17 cellular contexts compared by ENCODE assay signal in genomic region chr4:74108457-74109115, GRCh38. TPM values are rescaled to one million over a fixed set of nuclear protein-coding genes. Genes with fewer than 3 reads are reported as not detected.
A peak's percentile ranks its signal among the peaks of the same experiment; 100 is the strongest.
DNase-seq lines count a peak whose midpoint lies in the region; ATAC-seq and TF ChIP-seq lines count a peak whose summit lies in the region.
"Had no signal": no experiment of that assay in that cellular context is flagged by ENCODE, and none has a peak within 500 bp of the region (broad histone marks: within the 10 kb centered on the region; RNA-seq: fewer than 3 reads in every experiment).

No MANE protein-coding gene starts in this region.

- ATAC-seq in HCT116 (0 out of 2 replicates have a peak, but pooled peaks have one; percentile 2), HG03457 (IDR thresholded peaks at IDR 0.05; ENCODE audit: unreplicated experiment) (no peak)
- ATAC-seq: activated CD4-positive, alpha-beta T cell treated with anti-CD3 and anti-CD28 coated beads for 36 hours; activated naive CD8-positive, alpha-beta T cell treated with anti-CD3 and anti-CD28 coated beads, Interleukin-2, amount 50 U/mL, for 24 hours; GM12878 had no signal

- no peaks in the 10 kb centered on the region for H3K27me3 ChIP-seq in HCT116 (ENCODE audit: insufficient read depth, low read length)
- no peaks in the 10 kb centered on the region for H3K27me3 ChIP-seq in liver (ENCODE audit: control insufficient read depth in 4 of 4, insufficient read depth in 4 of 4, low read length in 3 of 4)
- H3K27me3 ChIP-seq in skeletal muscle satellite cell (ENCODE audit: control insufficient read depth, insufficient read depth, low read length): no peaks in the 10 kb centered on the region
- H3K27me3 ChIP-seq: BLaER1 treated with 17β-estradiol and CSF1 and Interleukin-3, amounts not matched to agents 10 nM and 100 nM; Peyer's patch had no signal

- intact Hi-C loops in HCT116 (cut with micrococcal nuclease) (loop anchor here (2.0 kb wide), 1 partner anchor 52 kb away; no protein-coding TSS in a partner anchor), MCF 10A (cut with micrococcal nuclease) (loop anchor here (1.0 to 2.0 kb wide), 2 partner anchors 9 to 48 kb away; partner anchors contain the start of gene CXCL2)

- RAD21 ChIA-PET in HCT116 (lab: Charles Lee; ENCODE audit: low non-redundant PET in 1 of 2, low total read pairs in 2 of 2, uncharacterized antibody in 2 of 2, unreplicated experiment in 2 of 2): no interaction called here

- CTCF ChIA-PET in HCT116 (lab: Charles Lee): interaction anchor here (0.8 to 3.2 kb wide), 5 partner anchors 10 to 244 kb away, joined by 4 to 20 read pairs (median 7); partner anchors contain the start of genes CXCL2 and CXCL3
- CTCF ChIA-PET in MCF 10A (lab: Yijun Ruan, JAX): interaction anchor here (0.6 to 5.5 kb wide), 5 partner anchors 9 to 401 kb away, joined by 3 to 52 read pairs (median 4); partner anchors contain the start of gene CXCL2

- H3K9ac ChIP-seq in HCT116 (ENCODE audit: low read length) (peak overlapping the region; percentile 44), liver (ENCODE audit: low read depth in 1 of 2, low read length in 2 of 2) (no peak overlapping the region), skeletal muscle satellite cell (ENCODE audit: low read depth, low read length) (peak overlapping the region; percentile 84)

- peak overlapping the region; percentile 14 for H3K4me3 Mint-ChIP-seq in MCF 10A (ENCODE audit: unreplicated experiment)
- H3K4me3 Mint-ChIP-seq: activated CD4-positive, alpha-beta T cell treated with anti-CD3 and anti-CD28 coated beads for 36 hours; activated naive CD8-positive, alpha-beta T cell treated with anti-CD3 and anti-CD28 coated beads, Interleukin-2, amount 50 U/mL, for 24 hours had no signal

- peak overlapping the region; percentile 62 for H2AFZ ChIP-seq in HCT116 (ENCODE audit: low read depth, low read length, poor library complexity, severe bottlenecking)

- H3K4me3 ChIP-seq in HCT116 (replicated peaks in 1 of 2; ENCODE audit: low read depth in 1 of 2, low read length in 2 of 2) (0 out of 4 replicates have a peak overlapping the region, but pooled peaks of 1 of the 2 experiments have one; percentile 37), liver (ENCODE audit: low read depth in 1 of 3, low read length in 3 of 3) (no peak overlapping the region), skeletal muscle satellite cell (ENCODE audit: low read length) (no peak overlapping the region)
- H3K4me3 ChIP-seq: BLaER1 treated with 17β-estradiol and CSF1 and Interleukin-3, amounts not matched to agents 10 nM and 100 nM; GM12878; Peyer's patch had no signal

- no peak for TF ChIP-seq POLR2A in HCT116 (IDR thresholded peaks at IDR 0.05; ENCODE audit: borderline replicate concordance, extremely low read depth, insufficient read depth, insufficient read length)

- no peaks in the 10 kb centered on the region for H3K36me3 ChIP-seq in HCT116 (ENCODE audit: control insufficient read depth in 1 of 2, insufficient read depth in 2 of 2, low read length in 2 of 2)
- no peaks in the 10 kb centered on the region for H3K36me3 ChIP-seq in liver (ENCODE audit: control insufficient read depth in 4 of 4, insufficient read depth in 3 of 4, low read depth in 1 of 4, low read length in 3 of 4)
- H3K36me3 ChIP-seq in skeletal muscle satellite cell (ENCODE audit: insufficient read depth, low read length): no peaks in the 10 kb centered on the region
- H3K36me3 ChIP-seq: BLaER1 treated with 17β-estradiol and CSF1 and Interleukin-3, amounts not matched to agents 10 nM and 100 nM; Peyer's patch had no signal

- H3K4me1 ChIP-seq in HCT116 (ENCODE audit: control insufficient read depth in 1 of 2, insufficient read depth in 2 of 2, low read length in 2 of 2): peaks cover 18 to 43% of the 10 kb centered on the region in 2 experiments
- peaks cover 15 to 40% (median 33%) of the 10 kb centered on the region in 4 donors for H3K4me1 ChIP-seq in liver (ENCODE audit: control insufficient read depth in 4 of 4, insufficient read depth in 4 of 4, low read length in 3 of 4)
- H3K4me1 ChIP-seq in skeletal muscle satellite cell (ENCODE audit: control insufficient read depth, insufficient read depth, low read length): peaks cover 63% of the 10 kb centered on the region

- POLR2A ChIA-PET in HCT116 (lab: Charles Lee): interaction anchor here (1.0 to 2.8 kb wide), 9 partner anchors 8 to 404 kb away, joined by 3 to 25 read pairs (median 6); partner anchors contain the start of genes CXCL2 and CXCL3
- POLR2A ChIA-PET in MCF 10A (lab: Yijun Ruan, JAX): interaction anchor here (0.6 to 12.1 kb wide), 29 partner anchors 9 to 927 kb away, joined by 3 to 521 read pairs (median 4); partner anchors contain the start of genes CXCL1, CXCL2, CXCL3 and EPGN

- no peaks in the 10 kb centered on the region for H3K9me3 ChIP-seq in HCT116 (ENCODE audit: control insufficient read depth in 1 of 2, insufficient read depth in 1 of 2, low read depth in 1 of 2, low read length in 2 of 2)
- no peaks in the 10 kb centered on the region for H3K9me3 ChIP-seq in liver (ENCODE audit: control insufficient read depth in 4 of 4, low read length in 3 of 4)
- H3K9me3 ChIP-seq in skeletal muscle satellite cell (replicated peaks; ENCODE audit: low read length): no peaks in the 10 kb centered on the region
- H3K9me3 ChIP-seq: Peyer's patch had no signal

- H3K36me3 Mint-ChIP-seq in MCF 10A (ENCODE audit: insufficient read depth, unreplicated experiment): no peaks in the 10 kb centered on the region

- TF ChIP-seq RAD21 in HCT116 (IDR thresholded peaks at IDR 0.05; ENCODE audit: low read depth): no peak
- no peak for TF ChIP-seq RAD21 in liver (IDR thresholded peaks at IDR 0.05)

- H3K4me1 Mint-ChIP-seq in MCF 10A (ENCODE audit: insufficient read depth, unreplicated experiment): peaks cover 51% of the 10 kb centered on the region
- H3K4me1 Mint-ChIP-seq: activated CD4-positive, alpha-beta T cell treated with anti-CD3 and anti-CD28 coated beads for 36 hours; activated naive CD8-positive, alpha-beta T cell treated with anti-CD3 and anti-CD28 coated beads, Interleukin-2, amount 50 U/mL, for 24 hours had no signal

- WGBS in liver: 99% methylated on average over 1 of the region's 1 CpG

- H4K20me1 ChIP-seq in HCT116 (ENCODE audit: insufficient read depth): no peaks in the 10 kb centered on the region
- H4K20me1 ChIP-seq: BLaER1 treated with 17β-estradiol and CSF1 and Interleukin-3, amounts not matched to agents 10 nM and 100 nM had no signal

- no peaks in the 10 kb centered on the region for H3K79me2 ChIP-seq in HCT116 (ENCODE audit: insufficient read depth, low read length)

- DNase-seq in HCT116 (ENCODE audit: low read depth, low spot score) (no peak), MCF 10A (ENCODE audit: unreplicated experiment) (no peak), G401 (ENCODE audit: low spot score) (no peak), Ammon's horn (ENCODE audit: low spot score) (no peak)
- no peak for DNase-seq in stimulated activated CD4-positive, alpha-beta T cell treated with anti-CD3 and anti-CD28 coated beads, Interleukin-2, amount 100 ng/mL, for 48 hours
- DNase-seq: activated CD4-positive, alpha-beta T cell treated with anti-CD3 and anti-CD28 coated beads for 36 hours; activated naive CD8-positive, alpha-beta T cell treated with anti-CD3 and anti-CD28 coated beads, Interleukin-2, amount 50 U/mL, for 24 hours; KBM-7; NCI-H146; NCI-H510A treated with DMSO at 0.1 percent for 48 hours; Peyer's patch had no signal

- H3K9me3 Mint-ChIP-seq in MCF 10A (ENCODE audit: unreplicated experiment): no peaks in the 10 kb centered on the region
- H3K9me3 Mint-ChIP-seq: activated naive CD8-positive, alpha-beta T cell treated with anti-CD3 and anti-CD28 coated beads, Interleukin-2, amount 50 U/mL, for 24 hours had no signal

- H3K9me2 ChIP-seq in HCT116 (ENCODE audit: insufficient read depth): no peaks in the 10 kb centered on the region

- peak overlapping the region; percentile 54 for H3K27ac ChIP-seq in HCT116 (ENCODE audit: low read depth, low read length)
- H3K27ac ChIP-seq in liver (ENCODE audit: low read depth in 1 of 2, low read length in 2 of 2): peak overlapping the region; percentile 53 to 55

- in situ Hi-C loops in G401 (cut with HindIII; ENCODE audit: low sequenced_read_pairs): no loop called here

- BruUV-seq in HCT116 (replicated peaks; lab: Mats Ljungman, UMichigan): TSS peak; percentile 86
- no TSS peak for BruUV-seq in MCF 10A (replicated peaks; lab: Mats Ljungman, UMichigan)

- peak overlapping the region; percentile 96 for H3K27ac Mint-ChIP-seq in MCF 10A (ENCODE audit: low read depth, unreplicated experiment)
- H3K27ac Mint-ChIP-seq: activated CD4-positive, alpha-beta T cell treated with anti-CD3 and anti-CD28 coated beads for 36 hours; activated naive CD8-positive, alpha-beta T cell treated with anti-CD3 and anti-CD28 coated beads, Interleukin-2, amount 50 U/mL, for 24 hours had no signal

- H3K4me2 ChIP-seq in HCT116 (ENCODE audit: low read length): peak overlapping the region; percentile 69
- H3K4me2 ChIP-seq in skeletal muscle satellite cell (ENCODE audit: low read length): peak overlapping the region; percentile 48

- no peak for TF ChIP-seq CTCF in HCT116 (IDR thresholded peaks at IDR 0.05 in 2 of 3, conservative IDR thresholded peaks at IDR 0.05 in 1 of 3; ENCODE audit: borderline replicate concordance in 1 of 3, insufficient read depth in 1 of 3, low read depth in 2 of 3, low read length in 2 of 3)
- TF ChIP-seq CTCF in MCF 10A (IDR thresholded peaks at IDR 0.05; ENCODE audit: unreplicated experiment): no peak
- no peak for TF ChIP-seq CTCF in liver (IDR thresholded peaks at IDR 0.05; ENCODE audit: low read depth, low read length, missing input control)

- H3K27me3 Mint-ChIP-seq in MCF 10A (ENCODE audit: insufficient read depth, unreplicated experiment): no peaks in the 10 kb centered on the region

TF ChIP-seq in HCT116, 20 proteins besides CTCF, POLR2A, EP300 and RAD21:
- TF ChIP-seq SIN3A (IDR thresholded peaks at IDR 0.05; ENCODE audit: low read depth) (peak; percentile 33; the same call in 1 of the 2 replicates), JUND (IDR thresholded peaks at IDR 0.05) (no peak)

TF ChIP-seq in liver, 16 proteins besides CTCF, POLR2A, EP300 and RAD21 (continues in another document):
- no peak for TF ChIP-seq HNF4G (IDR thresholded peaks at IDR 0.05)
- TF ChIP-seq FOXA1 (IDR thresholded peaks at IDR 0.05): no peak
- no peak for TF ChIP-seq SP1 (IDR thresholded peaks at IDR 0.05)
- TF ChIP-seq FOXA2 (IDR thresholded peaks at IDR 0.05): no peak
- TF ChIP-seq EGR1 (IDR thresholded peaks at IDR 0.05; ENCODE audit: low read depth in 2 of 2): no peak

RNA-seq across cellular contexts. Expression of gene CXCL2, which starts 9.6 kb away (rescaled TPM):
- total RNA-seq in HCT116 (2021; ENCODE audit: unreplicated experiment) (1.8 TPM), MCF 10A (2022) (62.3 and 76.2 TPM in 2 replicates), liver (100 to 1,000 TPM in 1 of 2 donors, 1 to 10 TPM in 1; 3.7 to 110 TPM)
- 3.1 and 5.9 TPM in 2 replicates for polyA plus RNA-seq in HCT116 (2012)
- polyA plus RNA-seq in liver: 100 to 1,000 TPM in 1 of 2 donors, 10 to 100 TPM in 1; 45.3 to 680 TPM
- 22.8 and 54.4 TPM in 2 replicates for total RNA-seq in skeletal muscle satellite cell (2012; rRNA removed)
- total RNA-seq in G401 (2014; rRNA removed; shearing (Covaris generic)): not detected in 2 replicates
- total RNA-seq: activated CD4-positive, alpha-beta T cell treated with anti-CD3 and anti-CD28 coated beads for 36 hours; GM12878; T-helper 2 cell treated with Interferon-gamma antibody and Interleukin-4, amounts not matched to agents 100 ng/mL and 5 ng/mL, for 36 hours had no signal
- polyA plus RNA-seq: GM12878 had no signal

RNA-seq across cellular contexts. Expression of gene MTHFD2L, which starts 49.3 kb away (rescaled TPM):
- total RNA-seq in HCT116 (2021; ENCODE audit: unreplicated experiment): 15.0 TPM
- polyA plus RNA-seq in HCT116 (2012): 2.8 and 4.4 TPM in 2 replicates
- 110 and 113 TPM in 2 replicates for total RNA-seq in MCF 10A (2022)
- 10 to 100 TPM in 1 of 2 donors, 1 to 10 TPM in 1; 7.4 to 51.5 TPM for total RNA-seq in liver
- polyA plus RNA-seq in liver: 10 to 100 TPM; 15.5 to 46.7 TPM
- total RNA-seq in skeletal muscle satellite cell (2012; rRNA removed): 34.9 and 36.2 TPM in 2 replicates
- 9.3 and 19.4 TPM in 2 replicates for total RNA-seq in G401 (2014; rRNA removed; shearing (Covaris generic))

Comparison
In these comparisons a context has a peak if more than half of its experiments do, and no peak if none do; other contexts are left out.
1. H3K9ac ChIP-seq: peak in HCT116 (single experiment) and skeletal muscle satellite cell (single experiment); none in liver (0 of 2).